In genomic region chr10:3411044-3411443, GRCh38 we compare ENCODE assay signal across 2 cellular contexts.
TF ChIP-seq lines count a peak whose summit lies in the region.

No MANE protein-coding gene starts in this region.

TF ChIP-seq in GM12878, 131 proteins besides CTCF, POLR2A, EP300 and RAD21 (continued from another document):
- TF ChIP-seq SKIL (IDR thresholded peaks at IDR 0.05; ENCODE audit: low read depth, poor library complexity, severe bottlenecking) (no peak), HDGF (IDR thresholded peaks at IDR 0.05) (no peak), CEBPZ (IDR thresholded peaks at IDR 0.05; ENCODE audit: low read depth, low read length) (no peak), MTA2 (IDR thresholded peaks at IDR 0.05; ENCODE audit: low read depth) (no peak), NBN (IDR thresholded peaks at IDR 0.05) (no peak), ATF3 (IDR thresholded peaks at IDR 0.05; ENCODE audit: borderline replicate concordance, extremely low read depth, low read depth, low read length) (no peak), TARDBP (IDR thresholded peaks at IDR 0.05; ENCODE audit: borderline replicate concordance) (no peak), ZNF207 (IDR thresholded peaks at IDR 0.05; ENCODE audit: borderline replicate concordance) (no peak), MEF2A (IDR thresholded peaks at IDR 0.05; ENCODE audit: insufficient read depth, low read depth, low read length) (no peak)

TF ChIP-seq in HepG2, 621 proteins besides CTCF, POLR2A, EP300 and RAD21:
- TF ChIP-seq ZNF280B (CRISPR knock-in tag; IDR thresholded peaks at IDR 0.05; ENCODE audit: borderline replicate concordance) (no peak), MED1 (CRISPR knock-in tag; IDR thresholded peaks at IDR 0.05) (no peak), TSC22D2 (CRISPR knock-in tag; IDR thresholded peaks at IDR 0.05; ENCODE audit: borderline replicate concordance) (no peak), ZNF281 (CRISPR knock-in tag; IDR thresholded peaks at IDR 0.05; ENCODE audit: borderline replicate concordance) (no peak), PATZ1 (CRISPR knock-in tag; IDR thresholded peaks at IDR 0.05) (no peak), ZFP82 (CRISPR knock-in tag; IDR thresholded peaks at IDR 0.05; ENCODE audit: borderline replicate concordance) (no peak), MTERF4 (CRISPR knock-in tag; IDR thresholded peaks at IDR 0.05) (no peak), XRCC5 (optimal IDR thresholded peaks at IDR 0.05; ENCODE audit: low read length) (no peak), ZNF562 (CRISPR knock-in tag; IDR thresholded peaks at IDR 0.05; ENCODE audit: borderline replicate concordance) (no peak), ZNF280D (CRISPR knock-in tag; IDR thresholded peaks at IDR 0.05) (no peak), ZNF18 (CRISPR knock-in tag; IDR thresholded peaks at IDR 0.05; ENCODE audit: insufficient replicate concordance) (no peak), FOSL1 (CRISPR knock-in tag; IDR thresholded peaks at IDR 0.05; ENCODE audit: borderline replicate concordance) (no peak)
